17 cellular contexts compared by ENCODE assay signal in the genomic region with DNA sequence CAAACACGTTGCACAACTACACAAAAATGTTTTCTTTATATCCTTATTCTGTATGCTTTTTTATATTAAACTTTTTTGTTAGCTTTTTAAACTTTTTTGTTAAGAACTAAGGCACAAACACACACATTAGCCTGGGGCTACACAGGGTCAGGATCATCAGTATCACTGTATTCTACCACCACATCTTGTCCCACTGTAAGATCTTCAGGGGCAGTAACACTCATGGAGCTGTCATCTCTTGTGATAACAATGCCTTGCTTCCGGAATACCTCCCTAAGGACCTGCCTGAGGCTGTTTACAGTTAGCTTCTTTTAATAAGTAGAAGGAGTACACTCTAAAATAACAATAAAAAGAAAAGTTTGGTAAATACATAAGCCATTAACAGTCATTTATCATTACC. TPM values are rescaled to one million over a fixed set of nuclear protein-coding genes. Genes with fewer than 3 reads are reported as not detected.
A peak's percentile ranks its signal among the peaks of the same experiment; 100 is the strongest.
DNase-seq lines count a peak whose midpoint lies in the region; ATAC-seq and TF ChIP-seq lines count a peak whose summit lies in the region.
"Had no signal": no experiment of that assay in that cellular context is flagged by ENCODE, and none has a peak within 500 bp of the region (broad histone marks: within the 10 kb centered on the region; RNA-seq: fewer than 3 reads in every experiment).

No MANE protein-coding gene starts in this region.

- H3K4me2 ChIP-seq in PC-3 (ENCODE audit: low read length) = no peak overlapping the region
- H3K4me2 ChIP-seq: GM23338 had no signal

- H3K27me3 Mint-ChIP-seq in natural killer cell treated with Interleukin-12 subunit alpha and Interleukin-12 subunit beta and Interleukin-15 and Interleukin-18, amount 100 ng/mL, for 72 hours = no peaks in the 10 kb centered on the region
- H3K27me3 Mint-ChIP-seq: CD4-positive, alpha-beta T cell had no signal

- H3K4me1 Mint-ChIP-seq in natural killer cell treated with Interleukin-12 subunit alpha and Interleukin-12 subunit beta and Interleukin-15 and Interleukin-18, amount 100 ng/mL, for 72 hours (ENCODE audit: low read depth in 2 of 2) = no peaks in the 10 kb centered on the region

- H3K27me3 ChIP-seq in cardiac muscle cell (no peaks in the 10 kb centered on the region), PC-3 (ENCODE audit: low read length) (no peaks in the 10 kb centered on the region), foreskin keratinocyte (no peaks in the 10 kb centered on the region)
- H3K27me3 ChIP-seq: BE2C had no signal

- TF ChIP-seq CTCF in cardiac muscle cell (IDR thresholded peaks at IDR 0.05; ENCODE audit: low read depth, low read length) (no peak), PC-3 (conservative IDR thresholded peaks at IDR 0.05; ENCODE audit: low read depth, low read length) (no peak), foreskin keratinocyte (conservative IDR thresholded peaks at IDR 0.05) (no peak)

- no peaks in the 10 kb centered on the region for H3K9me2 ChIP-seq in PC-3 (replicated peaks; ENCODE audit: low read length)

- ATAC-seq in Right ventricle myocardium superior (ENCODE audit: poor library complexity) (no peak), PC-3 (peak; percentile 24; the same call in 1 of the 2 replicates), foreskin keratinocyte (peak; percentile 50), HG03469 (IDR thresholded peaks at IDR 0.05; ENCODE audit: unreplicated experiment) (no peak)
- ATAC-seq in natural killer cell treated with Interleukin-12 subunit alpha and Interleukin-12 subunit beta and Interleukin-15 and Interleukin-18, amount 100 ng/mL, for 72 hours = no peak
- ATAC-seq: GM23338 had no signal

- H3K36me3 Mint-ChIP-seq in natural killer cell treated with Interleukin-12 subunit alpha and Interleukin-12 subunit beta and Interleukin-15 and Interleukin-18, amount 100 ng/mL, for 72 hours = no peaks in the 10 kb centered on the region

- H3K27ac Mint-ChIP-seq in natural killer cell treated with Interleukin-12 subunit alpha and Interleukin-12 subunit beta and Interleukin-15 and Interleukin-18, amount 100 ng/mL, for 72 hours = no peak overlapping the region
- H3K27ac Mint-ChIP-seq: CD4-positive, alpha-beta T cell; GM23338 had no signal

- BruUV-seq in PC-3 (replicated peaks; lab: Mats Ljungman, UMichigan) = no TSS peak

- H3K4me1 ChIP-seq in cardiac muscle cell (ENCODE audit: low read depth) (peaks cover 49% of the 10 kb centered on the region), PC-3 (ENCODE audit: insufficient read depth, low read length) (no peaks in the 10 kb centered on the region), foreskin keratinocyte (no peaks in the 10 kb centered on the region)
- H3K4me1 ChIP-seq: BE2C had no signal

- H3K4me3 ChIP-seq in cardiac muscle cell (no peak overlapping the region), PC-3 (ENCODE audit: low read length) (no peak overlapping the region)
- H3K4me3 ChIP-seq: GM23338 had no signal

- H3K9ac ChIP-seq in PC-3 (ENCODE audit: low read length) = no peak overlapping the region

- no peak overlapping the region for H2AFZ ChIP-seq in PC-3 (ENCODE audit: low read length)
- H2AFZ ChIP-seq: GM23338 had no signal

- peaks cover 26% of the 10 kb centered on the region; the same call in 1 of the 2 replicates for H3K79me2 ChIP-seq in PC-3 (ENCODE audit: low read length)

- peak in 1 of 2 donors; percentile 16 for DNase-seq in cardiac muscle cell (ENCODE audit: low read depth in 1 of 2, low spot score in 1 of 2)
- DNase-seq in Right ventricle myocardium superior = no peak
- peak; percentile 45 for DNase-seq in PC-3
- DNase-seq in foreskin keratinocyte = no peak
- no peak for DNase-seq in natural killer cell treated with Interleukin-12 subunit alpha and Interleukin-12 subunit beta and Interleukin-15 and Interleukin-18, amount 100 ng/mL, for 72 hours (ENCODE audit: low spot score)
- DNase-seq in dedifferentiated amniotic fluid mesenchymal stem cell (ENCODE audit: extremely low spot score) = no peak
- DNase-seq: BE2C; CD4-positive, alpha-beta T cell; DMS153; KG1; NCI-H1436 treated with DMSO at 0.1 percent for 48 hours; NCI-H2029 treated with DMSO at 0.1 percent for 48 hours; NCI-H510A; NCI-H774 had no signal

- no peaks in the 10 kb centered on the region for H3K9me3 Mint-ChIP-seq in natural killer cell treated with Interleukin-12 subunit alpha and Interleukin-12 subunit beta and Interleukin-15 and Interleukin-18, amount 100 ng/mL, for 72 hours
- H3K9me3 Mint-ChIP-seq: CD4-positive, alpha-beta T cell; GM23338 had no signal

- no peaks in the 10 kb centered on the region for H3F3A ChIP-seq in PC-3 (ENCODE audit: low read length, unreplicated experiment)

- H3K36me3 ChIP-seq in cardiac muscle cell (peaks cover 4% of the 10 kb centered on the region), PC-3 (ENCODE audit: low read depth, low read length) (no peaks in the 10 kb centered on the region)
- H3K36me3 ChIP-seq: BE2C had no signal

- H3K9me3 ChIP-seq in cardiac muscle cell (ENCODE audit: low read depth) (no peaks in the 10 kb centered on the region), PC-3 (ENCODE audit: low read length) (no peaks in the 10 kb centered on the region)
- H3K9me3 ChIP-seq: BE2C had no signal

- no peaks in the 10 kb centered on the region for H4K20me1 ChIP-seq in PC-3 (ENCODE audit: low read length)

- H3K4me3 Mint-ChIP-seq in natural killer cell treated with Interleukin-12 subunit alpha and Interleukin-12 subunit beta and Interleukin-15 and Interleukin-18, amount 100 ng/mL, for 72 hours = no peak overlapping the region
- H3K4me3 Mint-ChIP-seq: CD4-positive, alpha-beta T cell; GM23338 had no signal

- POLR2A ChIA-PET in PC-3 (lab: Charles Lee; ENCODE audit: unreplicated experiment) = no interaction called here

- intact Hi-C loops in Right ventricle myocardium superior (cut with DNase I) = no loop called here
- intact Hi-C loops in PC-3 (cut with micrococcal nuclease) = loop anchor here (5.0 kb wide), 1 partner anchor 39 kb away; no protein-coding TSS in a partner anchor

- peak overlapping the region; percentile 1 for H3K27ac ChIP-seq in cardiac muscle cell
- no peak overlapping the region for H3K27ac ChIP-seq in PC-3 (ENCODE audit: low read length)
- H3K27ac ChIP-seq in foreskin keratinocyte = no peak overlapping the region
- H3K27ac ChIP-seq: RWPE1 had no signal

- CTCF ChIA-PET in PC-3 (lab: Charles Lee) = no interaction called here

RNA-seq across cellular contexts. Expression of a gene that starts 42.2 kb away (rescaled TPM):
- total RNA-seq in cardiac muscle cell = 53.7 and 88.4 TPM in 2 replicates
- polyA plus RNA-seq in cardiac muscle cell = 103 and 127 TPM in 2 replicates
- 55.5 TPM for total RNA-seq in Right ventricle myocardium superior
- 16.7 and 18.4 TPM in 2 replicates for total RNA-seq in PC-3 (2014; rRNA removed)
- 23.2 and 26.1 TPM in 2 replicates for total RNA-seq in foreskin keratinocyte
- 9.3 TPM in 2 replicates for polyA plus RNA-seq in foreskin keratinocyte
- 1 to 10 TPM; 5.4 to 5.6 TPM for total RNA-seq in natural killer cell treated with Interleukin-12 subunit alpha and Interleukin-12 subunit beta and Interleukin-15 and Interleukin-18, amount 100 ng/mL, for 72 hours

Comparison
In these comparisons a context has a peak if more than half of its experiments do, and no peak if none do; other contexts are left out.
1. ATAC-seq: peak in PC-3 (single experiment) and foreskin keratinocyte (single experiment); none in Right ventricle myocardium superior (single experiment), natural killer cell treated with Interleukin-12 subunit alpha and Interleukin-12 subunit beta and Interleukin-15 and Interleukin-18, amount 100 ng/mL, for 72 hours (0 of 2) and HG03469 (single experiment).